In genomic region chr11:10933455-10934292, GRCh38 we compare ENCODE assay signal across 8 cellular contexts.
DNase-seq lines count a peak whose midpoint lies in the region; ATAC-seq and TF ChIP-seq lines count a peak whose summit lies in the region.

No MANE protein-coding gene starts in this region.

- H3K9me3 ChIP-seq in DND-41 (ENCODE audit: insufficient read depth, low read length, severe bottlenecking) = no peaks in the 10 kb centered on the region
- H3K9me3 ChIP-seq in neutrophil = no peaks in the 10 kb centered on the region
- H3K9me3 ChIP-seq in subcutaneous abdominal adipose tissue (ENCODE audit: control insufficient read depth in 5 of 5, low read length in 5 of 5) = no peaks in the 10 kb centered on the region

- TF ChIP-seq CTCF in DND-41 (IDR thresholded peaks at IDR 0.05; ENCODE audit: borderline replicate concordance, extremely low read depth, low read length, poor library complexity, severe bottlenecking) = peak; percentile 89
- TF ChIP-seq CTCF in LNCAP (IDR thresholded peaks at IDR 0.05) = peak; percentile 96
- peak; percentile 89 for TF ChIP-seq CTCF in neutrophil (IDR thresholded peaks at IDR 0.05)

- H3K4me1 ChIP-seq in DND-41 (ENCODE audit: insufficient read depth, low read length) = peaks cover 17% of the 10 kb centered on the region
- H3K4me1 ChIP-seq in neutrophil (ENCODE audit: control insufficient read depth in 1 of 2, insufficient read depth in 1 of 2, low read depth in 1 of 2, low read length in 1 of 2) = peaks cover 16 to 20% of the 10 kb centered on the region in 2 experiments
- H3K4me1 ChIP-seq in subcutaneous abdominal adipose tissue (ENCODE audit: control insufficient read depth in 5 of 5, insufficient read depth in 5 of 5, low read length in 5 of 5) = peaks cover 2 to 29% (median 15%) of the 10 kb centered on the region in 5 donors

- peak; percentile 70 for DNase-seq in DND-41
- DNase-seq in SHP77 treated with DMSO at 0.1 percent for 48 hours (lab: John Stamatoyannopoulos, UW) = peak; percentile 29
- peak; percentile 66 for DNase-seq in activated gamma-delta T cell treated with anti-CD3 and anti-CD28 coated beads, Interleukin-2, amount 50 U/mL, for 16 hours (ENCODE audit: low read depth)
- peak; percentile 89 for DNase-seq in foreskin melanocyte

- H2AFZ ChIP-seq in DND-41 (ENCODE audit: low read depth, low read length) = no peak overlapping the region

- no peak overlapping the region for H3K27ac ChIP-seq in DND-41 (ENCODE audit: low read length)
- H3K27ac ChIP-seq in neutrophil = no peak overlapping the region
- peak overlapping the region; percentile 71 for H3K27ac ChIP-seq in subcutaneous abdominal adipose tissue (ENCODE audit: low read depth, low read length)

- no peaks in the 10 kb centered on the region for H3K36me3 ChIP-seq in DND-41 (ENCODE audit: insufficient read depth, low read length)
- H3K36me3 ChIP-seq in neutrophil = no peaks in the 10 kb centered on the region
- no peaks in the 10 kb centered on the region for H3K36me3 ChIP-seq in subcutaneous abdominal adipose tissue (ENCODE audit: control insufficient read depth in 5 of 5, insufficient read depth in 5 of 5, low read length in 5 of 5)

- ATAC-seq in DND-41 (ENCODE audit: insufficient read depth, low read depth) = peak; percentile 86
- ATAC-seq in GM21825 (IDR thresholded peaks at IDR 0.05; ENCODE audit: unreplicated experiment) = peak; percentile 88

- peaks cover 77% of the 10 kb centered on the region for H3K27me3 ChIP-seq in DND-41 (ENCODE audit: insufficient read depth, low read length, poor library complexity)
- H3K27me3 ChIP-seq in neutrophil = peaks cover 74% of the 10 kb centered on the region
- H3K27me3 ChIP-seq in subcutaneous abdominal adipose tissue (ENCODE audit: control insufficient read depth in 5 of 5, insufficient read depth in 4 of 5, low read length in 5 of 5) = no peaks in the 10 kb centered on the region

- H3K4me3 ChIP-seq in DND-41 (ENCODE audit: low read depth in 1 of 2, low read length in 2 of 2) (no peak overlapping the region; a peak in 1 of 4 replicates), neutrophil (ENCODE audit: low read depth in 1 of 2, low read length in 1 of 2) (peak overlapping the region in 1 of 2 experiments; percentile 21), subcutaneous abdominal adipose tissue (ENCODE audit: low read depth in 1 of 5, low read length in 5 of 5) (peak overlapping the region; percentile 65 to 85 (median 70))

- no peak overlapping the region for H3K9ac ChIP-seq in DND-41 (ENCODE audit: low read depth, low read length)
- peak overlapping the region; percentile 40 to 76 (median 67) for H3K9ac ChIP-seq in subcutaneous abdominal adipose tissue (ENCODE audit: low read length in 5 of 5)

- H4K20me1 ChIP-seq in DND-41 (ENCODE audit: insufficient read depth, low read length) = no peaks in the 10 kb centered on the region

- no peaks in the 10 kb centered on the region for H3K79me2 ChIP-seq in DND-41 (ENCODE audit: insufficient read depth, low read length)

- H3K4me2 ChIP-seq in DND-41 (ENCODE audit: insufficient read depth, low read length) = peak overlapping the region; percentile 55; the same call in 1 of the 2 replicates

Comparison
In these comparisons a context has a peak if more than half of its experiments do, and no peak if none do; other contexts are left out.
1. DNase-seq: peak in every context shown above with its lines; median percentile 89 in foreskin melanocyte; 70 in DND-41; 66 in activated gamma-delta T cell treated with anti-CD3 and anti-CD28 coated beads, Interleukin-2, amount 50 U/mL, for 16 hours; 29 in SHP77 treated with DMSO at 0.1 percent for 48 hours.
2. H3K4me3 ChIP-seq: peak in subcutaneous abdominal adipose tissue (5 of 5); none in DND-41 (0 of 2).
3. Peak in every context shown above with its lines, with median percentiles within 50 percentile points of each other: CTCF ChIP-seq.